26 cellular contexts compared by ENCODE assay signal in genomic region chr5:91007780-91008402, GRCh38.
"Had no signal": no experiment of that assay in that cellular context is flagged by ENCODE, and none has a peak within 500 bp of the region (broad histone marks: within the 10 kb centered on the region; RNA-seq: fewer than 3 reads in every experiment).

No MANE protein-coding gene starts in this region.

- ATAC-seq: activated CD8-positive, alpha-beta T cell treated with anti-CD3 and anti-CD28 coated beads for 36 hours; activated T-cell treated with anti-CD3 and anti-CD28 coated beads, Interleukin-2, amount 50 U/mL, for 4 hours; activated T-helper 17 cell treated with anti-CD3 and anti-CD28 coated beads, Interleukin-2, amount 50 U/mL, for 72 hours; gastrocnemius medialis; naive thymus-derived CD8-positive, alpha-beta T cell; psoas muscle had no signal

- H3K27me3 ChIP-seq: brain microvascular endothelial cell, dorsolateral prefrontal cortex, gastrocnemius medialis, pancreas, right atrium auricular region, spleen, suprapubic skin, tibial nerve had no signal

- H3K4me3 ChIP-seq: coronary artery, dorsolateral prefrontal cortex, gastrocnemius medialis, left ventricle myocardium inferior, pancreas, psoas muscle, right atrium auricular region, spleen, suprapubic skin, tibial nerve had no signal

- H3K4me1 ChIP-seq: gastrocnemius medialis, psoas muscle, right atrium auricular region, spleen, suprapubic skin, tibial nerve had no signal

- H3K27ac ChIP-seq: brain microvascular endothelial cell, coronary artery, dorsolateral prefrontal cortex, gastrocnemius medialis, left ventricle myocardium inferior, pancreas, psoas muscle, right atrium auricular region, spleen, suprapubic skin, tibial nerve had no signal

- H3K9me3 ChIP-seq: gastrocnemius medialis, pancreas, psoas muscle, right atrium auricular region, suprapubic skin, tibial nerve had no signal

- H3K36me3 ChIP-seq: brain microvascular endothelial cell, gastrocnemius medialis, left ventricle myocardium inferior, pancreas, right atrium auricular region, spleen, suprapubic skin, tibial nerve had no signal

- DNase-seq: activated CD4-positive, alpha-beta T cell treated with anti-CD3 and anti-CD28 coated beads, Interleukin-2, amount 50 U/mL, for 1 hour; activated CD8-positive, alpha-beta T cell treated with anti-CD3 and anti-CD28 coated beads for 36 hours; activated gamma-delta T cell treated with Interleukin-2 at 50 U/mL for 16 hours; activated naive CD4-positive, alpha-beta T cell treated with anti-CD3 and anti-CD28 coated beads, Interleukin-2, amount 50 U/mL, for 16 hours; activated T-cell treated with anti-CD3 and anti-CD28 coated beads, Interleukin-2, amount 50 U/mL, for 4 hours; amniotic stem cell; brain microvascular endothelial cell; dorsolateral prefrontal cortex; effector memory CD4-positive, alpha-beta T cell; gastrocnemius medialis; hippocampal formation; immature natural killer cell; left ventricle myocardium inferior; midbrain; naive thymus-derived CD8-positive, alpha-beta T cell; nucleus accumbens; pancreas; psoas muscle; spleen; stimulated activated naive CD4-positive, alpha-beta T cell; T-helper 9 cell had no signal
